In the genomic region with DNA sequence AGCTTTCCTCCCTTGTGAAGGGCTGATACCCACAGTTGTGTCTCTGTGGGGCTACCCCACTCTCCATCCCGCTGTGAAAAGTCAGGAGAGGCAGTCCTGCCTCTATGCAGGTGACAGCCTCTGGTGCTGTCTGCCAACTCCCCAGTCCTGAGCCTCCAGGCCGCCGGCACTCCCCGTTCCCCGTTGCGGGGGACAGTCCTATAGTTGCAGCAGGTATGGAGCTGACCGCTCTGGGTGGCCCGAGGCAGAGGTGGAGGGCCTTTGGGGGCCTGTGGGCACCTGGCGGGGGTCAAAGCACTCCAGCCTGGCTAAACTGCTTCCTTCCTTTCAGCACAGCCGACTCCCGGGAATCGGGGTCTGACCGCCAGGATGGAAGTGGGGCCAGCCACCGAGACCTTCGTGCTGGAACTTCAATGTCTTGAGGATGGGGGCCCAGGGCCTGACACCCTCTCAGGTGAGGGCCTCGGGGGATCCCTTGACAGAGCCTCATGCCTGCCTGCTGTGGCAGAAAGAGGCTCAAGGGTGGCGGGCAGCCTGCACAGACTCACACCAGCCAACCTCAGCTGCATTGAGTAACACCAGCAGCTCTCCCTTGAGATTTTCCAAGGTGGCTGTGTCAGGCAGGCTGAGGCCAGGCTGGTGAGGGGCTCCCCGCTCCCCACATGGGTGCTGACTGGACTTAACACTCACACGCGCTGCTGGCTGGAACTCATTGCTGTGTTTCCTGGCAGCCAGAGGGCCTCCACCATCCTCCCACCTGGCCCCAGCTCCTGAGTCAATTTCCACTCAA, we compare ENCODE assay signal across 16 cellular contexts. TPM values are rescaled to one million over a fixed set of nuclear protein-coding genes. Genes with fewer than 3 reads are reported as not detected.
DNase-seq lines count a peak whose midpoint lies in the region; ATAC-seq, FAIRE-seq and TF ChIP-seq lines count a peak whose summit lies in the region.
"Had no signal": no experiment of that assay in that cellular context is flagged by ENCODE, and none has a peak within 500 bp of the region (broad histone marks: within the 10 kb centered on the region; RNA-seq: fewer than 3 reads in every experiment).

No MANE protein-coding gene starts in this region.

- 83% methylated on average over 10 of the region's 20 CpGs for WGBS in HepG2 (ENCODE audit: low lambda C conversion rate)
- 72% methylated on average over 3 of the region's 20 CpGs for WGBS in right lobe of liver (ENCODE audit: insufficient coverage, low coverage, low lambda C conversion rate, missing lambda C conversion rate)
- WGBS in GM23248 (ENCODE audit: low coverage in 1 of 2, low lambda C conversion rate in 2 of 2, missing lambda C conversion rate in 2 of 2), 2 experiments, result 85% methylated on average over 13 to 20 of the region's 20 CpGs

- TF ChIP-seq EP300 in HepG2 (IDR thresholded peaks at IDR 0.05; ENCODE audit: low read depth in 2 of 2, low read length in 2 of 2), result no peak
- TF ChIP-seq EP300 in HepG2 (CRISPR knock-in tag; IDR thresholded peaks at IDR 0.05; ENCODE audit: borderline replicate concordance), result no peak

- H3K79me2 ChIP-seq in HepG2 (ENCODE audit: insufficient read depth, low read length), result no peaks in the 10 kb centered on the region
- no peaks in the 10 kb centered on the region for H3K79me2 ChIP-seq in GM23248 (ENCODE audit: insufficient read depth)

- in situ Hi-C loops in HepG2 (cut with HindIII; ENCODE audit: extremely low pct_ligation_motif_present, low pct_unique_long_range_greater_than_20kb), result no loop called here
- in situ Hi-C loops in GM23248 (cut with MboI), result no loop called here

- H3K9ac ChIP-seq in HepG2 (ENCODE audit: insufficient read depth, low read depth, low read length), result no peak overlapping the region
- H3K9ac ChIP-seq in GM23248, result no peak overlapping the region

- BruUV-seq in HepG2 (replicated peaks; lab: Mats Ljungman, UMichigan), result TSS peak; percentile 36

- H3K27ac ChIP-seq in HepG2 (ENCODE audit: extremely low read length, insufficient read depth, low read length) (no peak overlapping the region), right lobe of liver (no peak overlapping the region), GM23248 (no peak overlapping the region)
- no peak overlapping the region for H3K27ac ChIP-seq in naive thymus-derived CD4-positive, alpha-beta T cell (ENCODE audit: low read depth, low read length)
- H3K27ac ChIP-seq: vagina had no signal

- H3K36me3 Mint-ChIP-seq in activated naive CD8-positive, alpha-beta T cell treated with anti-CD3 and anti-CD28 coated beads for 36 hours, result peaks cover 8% of the 10 kb centered on the region
- peaks cover 5 to 10% (median 8%) of the 10 kb centered on the region in 5 donors for H3K36me3 Mint-ChIP-seq in naive thymus-derived CD4-positive, alpha-beta T cell

- no peaks in the 10 kb centered on the region for H3K9me3 ChIP-seq in HepG2 (ENCODE audit: low read length)
- no peaks in the 10 kb centered on the region for H3K9me3 ChIP-seq in right lobe of liver
- no peaks in the 10 kb centered on the region for H3K9me3 ChIP-seq in naive thymus-derived CD4-positive, alpha-beta T cell (ENCODE audit: control insufficient read depth in 2 of 3, low read length in 3 of 3)
- no peaks in the 10 kb centered on the region for H3K9me3 ChIP-seq in GM23248 (ENCODE audit: low read depth)
- H3K9me3 ChIP-seq: stomach, vagina had no signal

- H3K27me3 ChIP-seq in HepG2 (ENCODE audit: control insufficient read depth in 1 of 2, insufficient read depth in 2 of 2, low read length in 2 of 2) (no peaks in the 10 kb centered on the region; a peak in 2 of 5 replicates), right lobe of liver (peaks cover 0 to 6% of the 10 kb centered on the region in 2 donors), GM23248 (replicated peaks; ENCODE audit: insufficient read depth) (peaks cover 42% of the 10 kb centered on the region)
- H3K27me3 ChIP-seq in naive thymus-derived CD4-positive, alpha-beta T cell (ENCODE audit: control insufficient read depth in 2 of 2, insufficient read depth in 2 of 2, low read length in 2 of 2), result no peaks in the 10 kb centered on the region
- H3K27me3 ChIP-seq: vagina had no signal

- H2AFZ ChIP-seq in HepG2 (ENCODE audit: low read length) (no peak overlapping the region), GM23248 (no peak overlapping the region)

- H3K4me3 ChIP-seq in HepG2 (replicated peaks in 1 of 3; ENCODE audit: insufficient read depth in 1 of 3, low read depth in 2 of 3, low read length in 3 of 3) (0 out of 6 replicates have a peak overlapping the region, but pooled peaks of 1 of the 3 experiments have one; percentile 1), right lobe of liver (no peak overlapping the region), GM23248 (no peak overlapping the region)
- no peak overlapping the region for H3K4me3 ChIP-seq in naive thymus-derived CD4-positive, alpha-beta T cell (ENCODE audit: low read length)

- CTCF ChIA-PET in HepG2 (lab: Yijun Ruan, JAX; ENCODE audit: low intra/inter-chr PET ratio, low total read pairs), result no interaction called here
- CTCF ChIA-PET in naive thymus-derived CD4-positive, alpha-beta T cell (lab: Charles Lee), result no interaction called here

- FAIRE-seq in HepG2 (lab: Jason Lieb, UNC) (no peak), RCC 7860 (lab: Jason Lieb, UNC) (no peak)
- FAIRE-seq: D721Med had no signal

- peaks cover 23% of the 10 kb centered on the region for H3K4me1 Mint-ChIP-seq in activated naive CD8-positive, alpha-beta T cell treated with anti-CD3 and anti-CD28 coated beads for 36 hours
- peaks cover 14 to 47% (median 29%) of the 10 kb centered on the region in 7 donors for H3K4me1 Mint-ChIP-seq in naive thymus-derived CD4-positive, alpha-beta T cell

- ATAC-seq in HepG2 (no peak), right lobe of liver (no peak), HG02885 (IDR thresholded peaks at IDR 0.05; ENCODE audit: poor library complexity, unreplicated experiment) (no peak)
- ATAC-seq in naive thymus-derived CD4-positive, alpha-beta T cell, result no peak
- ATAC-seq: activated CD4-positive, CD25-positive, alpha-beta regulatory T cell treated with anti-CD3 and anti-CD28 coated beads, Interleukin-2, amount 50 U/mL, for 24 hours had no signal

- H3K27me3 Mint-ChIP-seq in activated naive CD8-positive, alpha-beta T cell treated with anti-CD3 and anti-CD28 coated beads for 36 hours, result no peaks in the 10 kb centered on the region
- H3K27me3 Mint-ChIP-seq in naive thymus-derived CD4-positive, alpha-beta T cell, result peaks cover 0 to 54% (median 0%) of the 10 kb centered on the region in 5 donors

- H3K4me1 ChIP-seq in HepG2 (ENCODE audit: insufficient read depth, low read length) (peaks cover 21% of the 10 kb centered on the region), right lobe of liver (no peaks in the 10 kb centered on the region), GM23248 (ENCODE audit: insufficient read depth) (no peaks in the 10 kb centered on the region)
- H3K4me1 ChIP-seq in naive thymus-derived CD4-positive, alpha-beta T cell (ENCODE audit: control insufficient read depth in 2 of 2, insufficient read depth in 2 of 2, low read length in 2 of 2), result peaks cover 15 to 33% of the 10 kb centered on the region in 2 donors

- no peaks in the 10 kb centered on the region for H3K9me3 Mint-ChIP-seq in activated naive CD8-positive, alpha-beta T cell treated with anti-CD3 and anti-CD28 coated beads for 36 hours
- H3K9me3 Mint-ChIP-seq in naive thymus-derived CD4-positive, alpha-beta T cell, result peaks cover 0 to 3% (median 0%) of the 10 kb centered on the region in 11 donors
- H3K9me3 Mint-ChIP-seq: T-helper 2 cell treated with Interferon-gamma antibody and Interleukin-4, amounts not matched to agents 5 μg/mL and 100 μg/mL, for 36 hours had no signal

- intact Hi-C loops in HepG2 (cut with micrococcal nuclease; ENCODE audit: unreplicated experiment), result no loop called here
- intact Hi-C loops in right lobe of liver (cut with DNase I), result no loop called here
- intact Hi-C loops in naive thymus-derived CD4-positive, alpha-beta T cell (cut with micrococcal nuclease), result no loop called here

- peak overlapping the region; percentile 85; the same call in 1 of the 2 replicates for H3K4me2 ChIP-seq in HepG2 (ENCODE audit: low read depth, low read length)
- H3K4me2 ChIP-seq in GM23248 (ENCODE audit: unreplicated experiment), result no peak overlapping the region

- H3K4me3 Mint-ChIP-seq in activated naive CD8-positive, alpha-beta T cell treated with anti-CD3 and anti-CD28 coated beads for 36 hours, result peak overlapping the region; percentile 16
- H3K4me3 Mint-ChIP-seq in naive thymus-derived CD4-positive, alpha-beta T cell, result peak overlapping the region; percentile 45 to 84 (median 64)
- H3K4me3 Mint-ChIP-seq: T-helper 2 cell treated with Interferon-gamma antibody and Interleukin-4, amounts not matched to agents 5 μg/mL and 100 μg/mL, for 36 hours had no signal

- H3F3A ChIP-seq in GM23248 (ENCODE audit: insufficient read depth), result no peaks in the 10 kb centered on the region

- H3K9me2 ChIP-seq in GM23248 (ENCODE audit: insufficient read depth), result no peaks in the 10 kb centered on the region

- no peak for DNase-seq in HepG2 (ENCODE audit: low spot score)
- no peak for DNase-seq in right lobe of liver
- no peak for DNase-seq in activated naive CD8-positive, alpha-beta T cell treated with anti-CD3 and anti-CD28 coated beads for 36 hours
- no peak for DNase-seq in naive thymus-derived CD4-positive, alpha-beta T cell
- DNase-seq in RCC 7860 (ENCODE audit: low spot score), result no peak
- DNase-seq in GM23248, result no peak
- no peak for DNase-seq in NCI-H1436 treated with DMSO at 0.1 percent for 48 hours (lab: John Stamatoyannopoulos, UW)
- DNase-seq: KG1, NCI-H1048, NCI-H524, stomach had no signal

- H3K27ac Mint-ChIP-seq in activated naive CD8-positive, alpha-beta T cell treated with anti-CD3 and anti-CD28 coated beads for 36 hours, result peak overlapping the region; percentile 14
- peak overlapping the region in 7 of 9 donors; percentile 31 to 79 (median 71) for H3K27ac Mint-ChIP-seq in naive thymus-derived CD4-positive, alpha-beta T cell
- H3K27ac Mint-ChIP-seq: T-helper 2 cell treated with Interferon-gamma antibody and Interleukin-4, amounts not matched to agents 5 μg/mL and 100 μg/mL, for 36 hours had no signal

- TF ChIP-seq RAD21 in HepG2 (CRISPR knock-in tag; IDR thresholded peaks at IDR 0.05), result no peak

- peaks cover 3 to 5% of the 10 kb centered on the region in 2 experiments; a peak in 3 of 5 replicates for H3K36me3 ChIP-seq in HepG2 (replicated peaks in 1 of 2; ENCODE audit: control insufficient read depth in 1 of 2, insufficient read depth in 2 of 2, low read length in 2 of 2)
- no peaks in the 10 kb centered on the region for H3K36me3 ChIP-seq in right lobe of liver
- no peaks in the 10 kb centered on the region for H3K36me3 ChIP-seq in naive thymus-derived CD4-positive, alpha-beta T cell (ENCODE audit: control insufficient read depth in 2 of 3, insufficient read depth in 3 of 3, low read length in 3 of 3)
- no peaks in the 10 kb centered on the region for H3K36me3 ChIP-seq in GM23248 (ENCODE audit: low read depth)

- POLR2A ChIA-PET in HepG2 (lab: Yijun Ruan, JAX), result no interaction called here
- POLR2A ChIA-PET in naive thymus-derived CD4-positive, alpha-beta T cell (lab: Charles Lee), result interaction anchor here (0.6 to 1.6 kb wide), 5 partner anchors 13 to 223 kb away, joined by 3 to 4 read pairs (median 3); a partner anchor contains a TSS

- TF ChIP-seq POLR2A in HepG2 (IDR thresholded peaks at IDR 0.05; ENCODE audit: insufficient read depth in 1 of 2, low read depth in 2 of 2, low read length in 2 of 2) (no peak), right lobe of liver (IDR thresholded peaks at IDR 0.05) (no peak)

- TF ChIP-seq CTCF in HepG2 (CRISPR knock-in tag; IDR thresholded peaks at IDR 0.05), result no peak
- TF ChIP-seq CTCF in right lobe of liver (IDR thresholded peaks at IDR 0.05), result no peak

- H4K20me1 ChIP-seq in HepG2 (ENCODE audit: insufficient read depth, low read length) (no peaks in the 10 kb centered on the region), GM23248 (ENCODE audit: insufficient read depth) (no peaks in the 10 kb centered on the region)

RNA-seq across cellular contexts. Expression of a gene that starts 1.6 kb away (rescaled TPM):
- total RNA-seq in HepG2 (2016; rRNA removed; fragmentation: Illumina TruSeq; extraction: Trizol), result 2.1 and 2.5 TPM in 2 replicates
- total RNA-seq in HepG2 (2016; cell fraction: cytosol; rRNA removed; fragmentation: Illumina TruSeq; extraction: Trizol; ENCODE audit: low read depth), result 0.61 and 1.3 TPM in 2 replicates
- 1.9 and 2.0 TPM in 2 replicates for total RNA-seq in HepG2 (2016; cell fraction: insoluble cytoplasmic fraction; rRNA removed; fragmentation: Illumina TruSeq; extraction: Trizol)
- total RNA-seq in HepG2 (2016; cell fraction: membrane; rRNA removed; fragmentation: Illumina TruSeq; extraction: Trizol), result 3.2 and 3.3 TPM in 2 replicates
- 1.5 and 1.9 TPM in 2 replicates for total RNA-seq in HepG2 (2016; cell fraction: nucleus; rRNA removed; fragmentation: Illumina TruSeq; extraction: Trizol)
- polyA plus RNA-seq in HepG2 (2011; rRNA removed), result 6.2 and 10.8 TPM in 2 replicates
- polyA plus RNA-seq in HepG2 (2011; cell fraction: cytosol; rRNA removed), result 7.2 and 8.2 TPM in 2 replicates
- 4.4 and 5.8 TPM in 2 replicates for polyA plus RNA-seq in HepG2 (2011; cell fraction: nucleus; rRNA removed)
- 4.2 and 5.1 TPM in 2 replicates for polyA plus RNA-seq in HepG2 (2012)
- polyA plus RNA-seq in HepG2 (2016; cell fraction: cytosol; fragmentation: Illumina TruSeq; extraction: Trizol; ENCODE audit: low read depth), result 1.6 and 1.7 TPM in 2 replicates
- 3.6 and 4.7 TPM in 2 replicates for polyA plus RNA-seq in HepG2 (2016; cell fraction: insoluble cytoplasmic fraction; fragmentation: Illumina TruSeq; extraction: Trizol; ENCODE audit: low read depth)
- polyA plus RNA-seq in HepG2 (2016; cell fraction: membrane; fragmentation: Illumina TruSeq; extraction: Trizol; ENCODE audit: low read depth), result 4.5 and 5.2 TPM in 2 replicates
- polyA plus RNA-seq in HepG2 (2016; cell fraction: nucleus; fragmentation: Illumina TruSeq; extraction: Trizol; ENCODE audit: insufficient read depth, low read depth), result 3.6 and 4.1 TPM in 2 replicates
- 0.16 and 14.3 TPM in 2 replicates for polyA minus RNA-seq in HepG2 (2011; rRNA and poly(A)+ RNA removed; ENCODE audit: low replicate concordance)
- 6.0 and 8.6 TPM in 2 replicates for polyA minus RNA-seq in HepG2 (2011; cell fraction: cytosol; rRNA and poly(A)+ RNA removed)
- polyA minus RNA-seq in HepG2 (2011; cell fraction: nucleus; rRNA and poly(A)+ RNA removed), result 1.7 and 2.9 TPM in 2 replicates
- total RNA-seq in right lobe of liver, result under 1 TPM; 0.20 to 0.98 (median 0.37) TPM
- total RNA-seq in activated naive CD8-positive, alpha-beta T cell treated with anti-CD3 and anti-CD28 coated beads for 36 hours, result 1 to 10 TPM; 2.2 TPM
- total RNA-seq in naive thymus-derived CD4-positive, alpha-beta T cell, result 1 to 10 TPM in 4 of 5 experiments, under 1 TPM in 1; 0.15 to 5.3 (median 3.8) TPM
- 1 to 10 TPM in 1 of 2 donors, under 1 TPM in 1; 0.50 to 2.9 TPM for polyA plus RNA-seq in naive thymus-derived CD4-positive, alpha-beta T cell
- 0.22 and 0.51 TPM in 2 replicates for total RNA-seq in GM23248 (2014; rRNA removed; shearing (Covaris generic))
- polyA plus RNA-seq in GM23248 (2016; fragmentation: Nextera tagmentation; extraction: Ambion mirVana), result not detected in 2 replicates

RNA-seq across cellular contexts. Expression of a gene that starts 20.1 kb away (rescaled TPM):
- total RNA-seq in HepG2 (2016; rRNA removed; fragmentation: Illumina TruSeq; extraction: Trizol), result 5.3 and 9.9 TPM in 2 replicates
- total RNA-seq in HepG2 (2016; cell fraction: cytosol; rRNA removed; fragmentation: Illumina TruSeq; extraction: Trizol; ENCODE audit: low read depth), result 1.4 and 1.9 TPM in 2 replicates
- 3.8 and 8.2 TPM in 2 replicates for total RNA-seq in HepG2 (2016; cell fraction: insoluble cytoplasmic fraction; rRNA removed; fragmentation: Illumina TruSeq; extraction: Trizol)
- 1.5 and 1.9 TPM in 2 replicates for total RNA-seq in HepG2 (2016; cell fraction: membrane; rRNA removed; fragmentation: Illumina TruSeq; extraction: Trizol)
- 6.6 and 7.7 TPM in 2 replicates for total RNA-seq in HepG2 (2016; cell fraction: nucleus; rRNA removed; fragmentation: Illumina TruSeq; extraction: Trizol)
- polyA plus RNA-seq in HepG2 (2011; rRNA removed), result 4.3 and 5.6 TPM in 2 replicates
- polyA plus RNA-seq in HepG2 (2011; cell fraction: cytosol; rRNA removed), result 2.3 and 3.2 TPM in 2 replicates
- polyA plus RNA-seq in HepG2 (2011; cell fraction: nucleus; rRNA removed), result 35.5 and 38.7 TPM in 2 replicates
- polyA plus RNA-seq in HepG2 (2012), result 10.3 and 12.2 TPM in 2 replicates
- polyA plus RNA-seq in HepG2 (2016; cell fraction: cytosol; fragmentation: Illumina TruSeq; extraction: Trizol; ENCODE audit: low read depth), result 0.19 and 0.27 TPM in 2 replicates
- 3.8 and 4.0 TPM in 2 replicates for polyA plus RNA-seq in HepG2 (2016; cell fraction: insoluble cytoplasmic fraction; fragmentation: Illumina TruSeq; extraction: Trizol; ENCODE audit: low read depth)
- 0.60 and 1.1 TPM in 2 replicates for polyA plus RNA-seq in HepG2 (2016; cell fraction: membrane; fragmentation: Illumina TruSeq; extraction: Trizol; ENCODE audit: low read depth)
- polyA plus RNA-seq in HepG2 (2016; cell fraction: nucleus; fragmentation: Illumina TruSeq; extraction: Trizol; ENCODE audit: insufficient read depth, low read depth), result 31.1 and 32.1 TPM in 2 replicates
- 4.5 and 7.7 TPM in 2 replicates for polyA minus RNA-seq in HepG2 (2011; rRNA and poly(A)+ RNA removed; ENCODE audit: low replicate concordance)
- 3.2 and 3.8 TPM in 2 replicates for polyA minus RNA-seq in HepG2 (2011; cell fraction: cytosol; rRNA and poly(A)+ RNA removed)
- 5.9 and 7.0 TPM in 2 replicates for polyA minus RNA-seq in HepG2 (2011; cell fraction: nucleus; rRNA and poly(A)+ RNA removed)
- 10 to 100 TPM in 4 of 6 experiments, 1 to 10 TPM in 2; 9.5 to 25.1 (median 15.2) TPM for total RNA-seq in right lobe of liver
- 10 to 100 TPM; 17.2 to 19.0 TPM for total RNA-seq in activated naive CD8-positive, alpha-beta T cell treated with anti-CD3 and anti-CD28 coated beads for 36 hours
- 10 to 100 TPM; 24.5 to 71.6 (median 55.4) TPM for total RNA-seq in naive thymus-derived CD4-positive, alpha-beta T cell
- polyA plus RNA-seq in naive thymus-derived CD4-positive, alpha-beta T cell, result 1 to 10 TPM in 1 of 2 donors, under 1 TPM in 1; 0.66 to 4.4 TPM
- total RNA-seq in GM23248 (2014; rRNA removed; shearing (Covaris generic)), result 14.3 and 28.6 TPM in 2 replicates
- polyA plus RNA-seq in GM23248 (2016; fragmentation: Nextera tagmentation; extraction: Ambion mirVana), result 1.1 and 1.2 TPM in 2 replicates

RNA-seq across cellular contexts. Expression of a gene that starts 27.2 kb away (rescaled TPM):
- 8.7 and 16.3 TPM in 2 replicates for total RNA-seq in HepG2 (2016; rRNA removed; fragmentation: Illumina TruSeq; extraction: Trizol)
- total RNA-seq in HepG2 (2016; cell fraction: cytosol; rRNA removed; fragmentation: Illumina TruSeq; extraction: Trizol; ENCODE audit: low read depth), result 6.0 and 7.2 TPM in 2 replicates
- total RNA-seq in HepG2 (2016; cell fraction: insoluble cytoplasmic fraction; rRNA removed; fragmentation: Illumina TruSeq; extraction: Trizol), result 9.9 and 14.0 TPM in 2 replicates
- 11.2 and 14.4 TPM in 2 replicates for total RNA-seq in HepG2 (2016; cell fraction: membrane; rRNA removed; fragmentation: Illumina TruSeq; extraction: Trizol)
- 11.9 and 12.9 TPM in 2 replicates for total RNA-seq in HepG2 (2016; cell fraction: nucleus; rRNA removed; fragmentation: Illumina TruSeq; extraction: Trizol)
- polyA plus RNA-seq in HepG2 (2011; rRNA removed), result 23.3 and 25.7 TPM in 2 replicates
- polyA plus RNA-seq in HepG2 (2011; cell fraction: cytosol; rRNA removed), result 20.5 and 21.6 TPM in 2 replicates
- polyA plus RNA-seq in HepG2 (2011; cell fraction: nucleus; rRNA removed), result 35.7 and 36.4 TPM in 2 replicates
- 15.0 and 22.4 TPM in 2 replicates for polyA plus RNA-seq in HepG2 (2012)
- 8.3 and 10.5 TPM in 2 replicates for polyA plus RNA-seq in HepG2 (2016; cell fraction: cytosol; fragmentation: Illumina TruSeq; extraction: Trizol; ENCODE audit: low read depth)
- 14.6 and 18.9 TPM in 2 replicates for polyA plus RNA-seq in HepG2 (2016; cell fraction: insoluble cytoplasmic fraction; fragmentation: Illumina TruSeq; extraction: Trizol; ENCODE audit: low read depth)
- 17.1 and 18.2 TPM in 2 replicates for polyA plus RNA-seq in HepG2 (2016; cell fraction: membrane; fragmentation: Illumina TruSeq; extraction: Trizol; ENCODE audit: low read depth)
- 25.3 and 31.3 TPM in 2 replicates for polyA plus RNA-seq in HepG2 (2016; cell fraction: nucleus; fragmentation: Illumina TruSeq; extraction: Trizol; ENCODE audit: insufficient read depth, low read depth)
- 22.2 and 22.4 TPM in 2 replicates for polyA minus RNA-seq in HepG2 (2011; rRNA and poly(A)+ RNA removed; ENCODE audit: low replicate concordance)
- polyA minus RNA-seq in HepG2 (2011; cell fraction: cytosol; rRNA and poly(A)+ RNA removed), result 9.6 and 10.0 TPM in 2 replicates
- polyA minus RNA-seq in HepG2 (2011; cell fraction: nucleus; rRNA and poly(A)+ RNA removed), result 11.3 and 12.3 TPM in 2 replicates
- 10 to 100 TPM; 10.2 to 16.6 (median 14.0) TPM for total RNA-seq in right lobe of liver
- total RNA-seq in activated naive CD8-positive, alpha-beta T cell treated with anti-CD3 and anti-CD28 coated beads for 36 hours, result 10 to 100 TPM; 31.9 to 35.0 TPM
- 10 to 100 TPM; 39.9 to 69.1 (median 56.5) TPM for total RNA-seq in naive thymus-derived CD4-positive, alpha-beta T cell
- 10 to 100 TPM; 29.7 to 51.8 TPM for polyA plus RNA-seq in naive thymus-derived CD4-positive, alpha-beta T cell
- 14.4 and 17.9 TPM in 2 replicates for total RNA-seq in GM23248 (2014; rRNA removed; shearing (Covaris generic))
- 11.1 and 11.3 TPM in 2 replicates for polyA plus RNA-seq in GM23248 (2016; fragmentation: Nextera tagmentation; extraction: Ambion mirVana)

RNA-seq across cellular contexts. Expression of a gene that starts 39.8 kb away (rescaled TPM):
- total RNA-seq in HepG2 (2016; rRNA removed; fragmentation: Illumina TruSeq; extraction: Trizol), result 65.4 and 83.2 TPM in 2 replicates
- total RNA-seq in HepG2 (2016; cell fraction: cytosol; rRNA removed; fragmentation: Illumina TruSeq; extraction: Trizol; ENCODE audit: low read depth), result 226 and 246 TPM in 2 replicates
- total RNA-seq in HepG2 (2016; cell fraction: insoluble cytoplasmic fraction; rRNA removed; fragmentation: Illumina TruSeq; extraction: Trizol), result 68.5 and 81.1 TPM in 2 replicates
- total RNA-seq in HepG2 (2016; cell fraction: membrane; rRNA removed; fragmentation: Illumina TruSeq; extraction: Trizol), result 224 and 257 TPM in 2 replicates
- 64.6 and 66.3 TPM in 2 replicates for total RNA-seq in HepG2 (2016; cell fraction: nucleus; rRNA removed; fragmentation: Illumina TruSeq; extraction: Trizol)
- polyA plus RNA-seq in HepG2 (2011; rRNA removed), result 164 and 188 TPM in 2 replicates
- 211 and 259 TPM in 2 replicates for polyA plus RNA-seq in HepG2 (2011; cell fraction: cytosol; rRNA removed)
- polyA plus RNA-seq in HepG2 (2011; cell fraction: nucleus; rRNA removed), result 123 and 147 TPM in 2 replicates
- polyA plus RNA-seq in HepG2 (2012), result 113 and 117 TPM in 2 replicates
- 267 and 344 TPM in 2 replicates for polyA plus RNA-seq in HepG2 (2016; cell fraction: cytosol; fragmentation: Illumina TruSeq; extraction: Trizol; ENCODE audit: low read depth)
- 67.4 and 79.0 TPM in 2 replicates for polyA plus RNA-seq in HepG2 (2016; cell fraction: insoluble cytoplasmic fraction; fragmentation: Illumina TruSeq; extraction: Trizol; ENCODE audit: low read depth)
- polyA plus RNA-seq in HepG2 (2016; cell fraction: membrane; fragmentation: Illumina TruSeq; extraction: Trizol; ENCODE audit: low read depth), result 232 and 277 TPM in 2 replicates
- 95.8 and 95.9 TPM in 2 replicates for polyA plus RNA-seq in HepG2 (2016; cell fraction: nucleus; fragmentation: Illumina TruSeq; extraction: Trizol; ENCODE audit: insufficient read depth, low read depth)
- polyA minus RNA-seq in HepG2 (2011; rRNA and poly(A)+ RNA removed; ENCODE audit: low replicate concordance), result 201 and 369 TPM in 2 replicates
- 60.4 and 76.0 TPM in 2 replicates for polyA minus RNA-seq in HepG2 (2011; cell fraction: cytosol; rRNA and poly(A)+ RNA removed)
- 68.5 and 88.6 TPM in 2 replicates for polyA minus RNA-seq in HepG2 (2011; cell fraction: nucleus; rRNA and poly(A)+ RNA removed)
- 10 to 100 TPM; 27.9 to 48.5 (median 36.9) TPM for total RNA-seq in right lobe of liver
- total RNA-seq in activated naive CD8-positive, alpha-beta T cell treated with anti-CD3 and anti-CD28 coated beads for 36 hours, result 10 to 100 TPM; 31.4 to 40.2 TPM
- 10 to 100 TPM; 25.2 to 42.2 (median 31.8) TPM for total RNA-seq in naive thymus-derived CD4-positive, alpha-beta T cell
- polyA plus RNA-seq in naive thymus-derived CD4-positive, alpha-beta T cell, result 10 to 100 TPM; 65.9 to 82.1 TPM
- total RNA-seq in GM23248 (2014; rRNA removed; shearing (Covaris generic)), result 52.5 and 55.4 TPM in 2 replicates
- polyA plus RNA-seq in GM23248 (2016; fragmentation: Nextera tagmentation; extraction: Ambion mirVana), result 68.8 and 72.6 TPM in 2 replicates
